In genomic region chr9:89543621-89544279, GRCh38 we compare ENCODE assay signal across 33 cellular contexts. TPM values are rescaled to one million over a fixed set of nuclear protein-coding genes. Genes with fewer than 3 reads are reported as not detected.
DNase-seq lines count a peak whose midpoint lies in the region; ATAC-seq and TF ChIP-seq lines count a peak whose summit lies in the region.
"Had no signal": no experiment of that assay in that cellular context is flagged by ENCODE, and none has a peak within 500 bp of the region (broad histone marks: within the 10 kb centered on the region; RNA-seq: fewer than 3 reads in every experiment).

No MANE protein-coding gene starts in this region.

- H3K27me3 ChIP-seq in left lung = no peaks in the 10 kb centered on the region
- H3K27me3 ChIP-seq: esophagus squamous epithelium, heart left ventricle, upper lobe of right lung had no signal

- peaks cover 8% of the 10 kb centered on the region for H3K9me3 Mint-ChIP-seq in activated naive CD8-positive, alpha-beta T cell (ENCODE audit: low read depth)
- peaks cover 15% of the 10 kb centered on the region for H3K9me3 Mint-ChIP-seq in activated naive CD8-positive, alpha-beta T cell treated with anti-CD3 and anti-CD28 coated beads, Interleukin-2, amount 50 U/mL, for 24 hours
- peaks cover 10% of the 10 kb centered on the region for H3K9me3 Mint-ChIP-seq in activated CD8-positive, alpha-beta memory T cell treated with anti-CD3 and anti-CD28 coated beads, Interleukin-2, amount 10 ng/mL, durations not matched to agents 7 days and 5 days (ENCODE audit: low read depth)

- no peak for ATAC-seq in activated naive CD8-positive, alpha-beta T cell treated with anti-CD3 and anti-CD28 coated beads, Interleukin-2, amount 50 U/mL, for 24 hours
- ATAC-seq in activated CD8-positive, alpha-beta memory T cell treated with anti-CD3 and anti-CD28 coated beads, Interleukin-2, amount 10 ng/mL, durations not matched to agents 7 days and 5 days = no peak
- ATAC-seq in left lung = peak; percentile 16
- no peak for ATAC-seq in GM21367 (IDR thresholded peaks at IDR 0.05; ENCODE audit: unreplicated experiment)
- ATAC-seq: activated CD8-positive, alpha-beta T cell treated with anti-CD3 and anti-CD28 coated beads, Interleukin-2, amount 10 ng/mL, durations not matched to agents 7 days and 5 days; heart left ventricle; SK-N-SH treated with all-trans-retinoic acid at 6 μM for 48 hours; upper lobe of right lung had no signal

- peaks cover 54% of the 10 kb centered on the region for H3K4me1 Mint-ChIP-seq in activated naive CD8-positive, alpha-beta T cell (ENCODE audit: low read depth)
- H3K4me1 Mint-ChIP-seq in activated naive CD8-positive, alpha-beta T cell treated with anti-CD3 and anti-CD28 coated beads, Interleukin-2, amount 50 U/mL, for 24 hours = peaks cover 66% of the 10 kb centered on the region
- peaks cover 25% of the 10 kb centered on the region for H3K4me1 Mint-ChIP-seq in activated CD8-positive, alpha-beta memory T cell treated with anti-CD3 and anti-CD28 coated beads, Interleukin-2, amount 10 ng/mL, durations not matched to agents 7 days and 5 days

- H3K36me3 ChIP-seq in left lung = no peaks in the 10 kb centered on the region
- H3K36me3 ChIP-seq: esophagus squamous epithelium, HAP-1, heart left ventricle, upper lobe of right lung had no signal

- no peak for DNase-seq in activated naive CD8-positive, alpha-beta T cell treated with anti-CD3 and anti-CD28 coated beads, Interleukin-2, amount 50 U/mL, for 24 hours
- DNase-seq in activated CD8-positive, alpha-beta memory T cell treated with anti-CD3 and anti-CD28 coated beads, Interleukin-2, amount 10 ng/mL, durations not matched to agents 7 days and 5 days = no peak
- no peak for DNase-seq in left lung
- DNase-seq in NCI-H2196 (lab: John Stamatoyannopoulos, UW; ENCODE audit: unreplicated experiment) = no peak
- no peak for DNase-seq in NCI-H345 treated with DMSO at 0.1 percent for 48 hours (lab: John Stamatoyannopoulos, UW; ENCODE audit: unreplicated experiment)
- no peak for DNase-seq in retina
- DNase-seq: activated CD4-positive, CD25-positive, alpha-beta regulatory T cell treated with anti-CD3 and anti-CD28 coated beads, Interleukin-2, amount 50 U/mL, for 72 hours; activated CD8-positive, alpha-beta T cell treated with anti-CD3 and anti-CD28 coated beads, Interleukin-2, amount 10 ng/mL, durations not matched to agents 7 days and 5 days; activated effector memory CD4-positive, alpha-beta T cell treated with anti-CD3 and anti-CD28 coated beads, Interleukin-2, amount 50 U/mL, for 16 hours; activated T-cell treated with anti-CD3 and anti-CD28 coated beads, Interleukin-2, amount 50 U/mL, for 1 hour; CD8-positive, alpha-beta memory T cell; central memory CD4-positive, alpha-beta T cell; dermis blood vessel endothelial cell; DMS 273 treated with DMSO at 0.1 percent for 48 hours; EL; esophagus squamous epithelium; foreskin melanocyte; heart left ventricle; Kasumi-1; midbrain; naive B cell; NCI-H1436; NCI-H2081; NCI-H2227 treated with DMSO at 0.1 percent for 48 hours; NCI-H748 treated with DMSO at 0.1 percent for 48 hours; Right ventricle myocardium superior; stimulated activated CD4-positive, alpha-beta T cell treated with anti-CD3 and anti-CD28 coated beads, Interleukin-15, amount 100 ng/mL, for 24 hours; stimulated activated CD4-positive, alpha-beta T cell treated with anti-CD3 and anti-CD28 coated beads, Interleukin-4, amount 100 ng/mL, for 4 hours; upper lobe of right lung had no signal

- intact Hi-C loops in left lung (cut with DNase I) = no loop called here

- H3K9me3 ChIP-seq in left lung = peaks cover 0 to 12% of the 10 kb centered on the region in 2 donors
- H3K9me3 ChIP-seq: HAP-1, upper lobe of right lung had no signal

- CTCF ChIA-PET in activated CD8-positive, alpha-beta memory T cell treated with anti-CD3 and anti-CD28 coated beads, Interleukin-2, amount 10 ng/mL, durations not matched to agents 7 days and 5 days (lab: Charles Lee) = interaction anchor here (0.8 to 1.4 kb wide), 5 partner anchors 31 to 115 kb away, joined by 3 to 6 read pairs (median 3); no protein-coding TSS in a partner anchor

- peaks cover 2% of the 10 kb centered on the region for H3K36me3 Mint-ChIP-seq in activated naive CD8-positive, alpha-beta T cell
- H3K36me3 Mint-ChIP-seq in activated naive CD8-positive, alpha-beta T cell treated with anti-CD3 and anti-CD28 coated beads, Interleukin-2, amount 50 U/mL, for 24 hours (ENCODE audit: low read depth) = peaks cover 8% of the 10 kb centered on the region
- H3K36me3 Mint-ChIP-seq in activated CD8-positive, alpha-beta memory T cell treated with anti-CD3 and anti-CD28 coated beads, Interleukin-2, amount 10 ng/mL, durations not matched to agents 7 days and 5 days = peaks cover 18% of the 10 kb centered on the region

- H3K27ac ChIP-seq in left lung = no peak overlapping the region
- H3K27ac ChIP-seq: heart left ventricle, upper lobe of right lung had no signal

- no peak overlapping the region for H3K4me3 ChIP-seq in left lung
- H3K4me3 ChIP-seq: esophagus squamous epithelium, HAP-1, heart left ventricle, upper lobe of right lung had no signal

- TF ChIP-seq CTCF in left lung (IDR thresholded peaks at IDR 0.05) = no peak

- no peaks in the 10 kb centered on the region for H3K27me3 Mint-ChIP-seq in activated naive CD8-positive, alpha-beta T cell
- H3K27me3 Mint-ChIP-seq in activated naive CD8-positive, alpha-beta T cell treated with anti-CD3 and anti-CD28 coated beads, Interleukin-2, amount 50 U/mL, for 24 hours = no peaks in the 10 kb centered on the region
- no peaks in the 10 kb centered on the region for H3K27me3 Mint-ChIP-seq in activated CD8-positive, alpha-beta memory T cell treated with anti-CD3 and anti-CD28 coated beads, Interleukin-2, amount 10 ng/mL, durations not matched to agents 7 days and 5 days
- H3K27me3 Mint-ChIP-seq: CD8-positive, alpha-beta memory T cell; naive B cell had no signal

- H3K4me3 Mint-ChIP-seq in activated naive CD8-positive, alpha-beta T cell = no peak overlapping the region
- no peak overlapping the region for H3K4me3 Mint-ChIP-seq in activated naive CD8-positive, alpha-beta T cell treated with anti-CD3 and anti-CD28 coated beads, Interleukin-2, amount 50 U/mL, for 24 hours
- H3K4me3 Mint-ChIP-seq in activated CD8-positive, alpha-beta memory T cell treated with anti-CD3 and anti-CD28 coated beads, Interleukin-2, amount 10 ng/mL, durations not matched to agents 7 days and 5 days = no peak overlapping the region
- H3K4me3 Mint-ChIP-seq: activated CD8-positive, alpha-beta T cell treated with anti-CD3 and anti-CD28 coated beads, Interleukin-2, amount 10 ng/mL, durations not matched to agents 7 days and 5 days; CD8-positive, alpha-beta memory T cell had no signal

- peaks cover 0 to 3% of the 10 kb centered on the region in 2 donors for H3K4me1 ChIP-seq in left lung
- H3K4me1 ChIP-seq: HAP-1, upper lobe of right lung had no signal

- H3K27ac Mint-ChIP-seq in activated naive CD8-positive, alpha-beta T cell = peak overlapping the region; percentile 4
- H3K27ac Mint-ChIP-seq in activated naive CD8-positive, alpha-beta T cell treated with anti-CD3 and anti-CD28 coated beads, Interleukin-2, amount 50 U/mL, for 24 hours = no peak overlapping the region
- peak overlapping the region; percentile 22 for H3K27ac Mint-ChIP-seq in activated CD8-positive, alpha-beta memory T cell treated with anti-CD3 and anti-CD28 coated beads, Interleukin-2, amount 10 ng/mL, durations not matched to agents 7 days and 5 days
- H3K27ac Mint-ChIP-seq: activated CD8-positive, alpha-beta T cell treated with anti-CD3 and anti-CD28 coated beads, Interleukin-2, amount 10 ng/mL, durations not matched to agents 7 days and 5 days had no signal

RNA-seq across cellular contexts. Expression of gene SEMA4D, which starts 45.8 kb away (rescaled TPM):
- 100 to 1,000 TPM; 408 to 525 TPM for total RNA-seq in activated CD8-positive, alpha-beta memory T cell treated with anti-CD3 and anti-CD28 coated beads, Interleukin-2, amount 10 ng/mL, durations not matched to agents 7 days and 5 days
- total RNA-seq in left lung = 10 to 100 TPM; 30.2 to 71.9 TPM

Comparison
In these comparisons a context has a peak if more than half of its experiments do, and no peak if none do; other contexts are left out.
1. RNA of gene SEMA4D, which starts 45.8 kb away (total RNA-seq): 408 to 525 TPM in activated CD8-positive, alpha-beta memory T cell treated with anti-CD3 and anti-CD28 coated beads, Interleukin-2, amount 10 ng/mL, durations not matched to agents 7 days and 5 days; 30.2 to 71.9 TPM in left lung; every median in the first group is over 4 times any median in the second.